Comparison of ENCODE assay signal across 4 cellular contexts in the genomic region with DNA sequence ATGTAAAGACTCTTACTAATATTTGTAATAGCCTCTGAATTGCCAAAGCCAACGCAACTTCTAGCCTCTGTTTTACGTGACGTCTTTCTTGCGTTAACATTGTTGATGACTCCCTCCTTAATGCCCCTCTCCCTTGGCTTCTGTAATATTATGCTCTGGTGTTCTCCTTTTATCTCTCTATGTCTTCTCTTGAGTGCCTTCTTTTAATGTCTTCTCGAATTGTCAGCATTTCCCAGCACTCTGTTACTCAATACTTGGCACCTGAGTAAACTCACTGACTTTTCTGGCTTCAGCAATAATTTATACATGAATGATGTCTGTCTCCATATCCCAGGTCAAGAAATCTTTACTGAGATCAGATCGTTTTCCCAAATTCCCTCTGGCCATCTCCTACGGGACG.
"Had no signal": no experiment of that assay in that cellular context is flagged by ENCODE, and none has a peak within 500 bp of the region (broad histone marks: within the 10 kb centered on the region; RNA-seq: fewer than 3 reads in every experiment).

No MANE protein-coding gene starts in this region.

- H3K4me3 ChIP-seq: GM23338 had no signal

- H2AFZ ChIP-seq: GM23338 had no signal

- H3K4me2 ChIP-seq: GM23338 had no signal

- DNase-seq: H9, HCEC 1CT, IMR-90 had no signal

- ATAC-seq: GM23338 had no signal
